ENCODE assay signal across 15 cellular contexts in genomic region chr10:75061709-75062108, GRCh38.
"Had no signal": no experiment of that assay in that cellular context is flagged by ENCODE, and none has a peak within 500 bp of the region (broad histone marks: within the 10 kb centered on the region; RNA-seq: fewer than 3 reads in every experiment).

No MANE protein-coding gene starts in this region.

- H3K27ac Mint-ChIP-seq: activated CD8-positive, alpha-beta memory T cell treated with anti-CD3 and anti-CD28 coated beads, Interleukin-2, amount 10 ng/mL, durations not matched to agents 7 days and 5 days; activated naive CD8-positive, alpha-beta T cell treated with anti-CD3 and anti-CD28 coated beads, Interleukin-2, amount 10 ng/mL, durations not matched to agents 7 days and 5 days; activated T-cell treated with anti-CD3 and anti-CD28 coated beads, Interleukin-2, amount 50 U/mL, for 24 hours had no signal

- H3K9me3 ChIP-seq: esophagus muscularis mucosa, heart left ventricle, ovary, tibial artery had no signal

- H3K4me1 Mint-ChIP-seq: activated CD8-positive, alpha-beta memory T cell treated with anti-CD3 and anti-CD28 coated beads, Interleukin-2, amount 10 ng/mL, durations not matched to agents 7 days and 5 days had no signal

- H3K4me3 Mint-ChIP-seq: activated CD8-positive, alpha-beta memory T cell treated with anti-CD3 and anti-CD28 coated beads, Interleukin-2, amount 10 ng/mL, durations not matched to agents 7 days and 5 days; activated naive CD8-positive, alpha-beta T cell treated with anti-CD3 and anti-CD28 coated beads, Interleukin-2, amount 10 ng/mL, durations not matched to agents 7 days and 5 days; activated T-cell treated with anti-CD3 and anti-CD28 coated beads, Interleukin-2, amount 50 U/mL, for 24 hours had no signal

- H3K27me3 ChIP-seq: esophagus muscularis mucosa, foreskin keratinocyte, heart left ventricle, ovary, tibial artery had no signal

- H3K9me3 Mint-ChIP-seq: activated naive CD8-positive, alpha-beta T cell treated with anti-CD3 and anti-CD28 coated beads, Interleukin-2, amount 10 ng/mL, durations not matched to agents 7 days and 5 days; activated T-cell treated with anti-CD3 and anti-CD28 coated beads, Interleukin-2, amount 50 U/mL, for 24 hours had no signal

- H3K36me3 Mint-ChIP-seq: activated CD8-positive, alpha-beta memory T cell treated with anti-CD3 and anti-CD28 coated beads, Interleukin-2, amount 10 ng/mL, durations not matched to agents 7 days and 5 days; activated naive CD8-positive, alpha-beta T cell treated with anti-CD3 and anti-CD28 coated beads, Interleukin-2, amount 10 ng/mL, durations not matched to agents 7 days and 5 days had no signal

- H3K27me3 Mint-ChIP-seq: activated CD8-positive, alpha-beta memory T cell treated with anti-CD3 and anti-CD28 coated beads, Interleukin-2, amount 10 ng/mL, durations not matched to agents 7 days and 5 days; activated naive CD8-positive, alpha-beta T cell treated with anti-CD3 and anti-CD28 coated beads, Interleukin-2, amount 10 ng/mL, durations not matched to agents 7 days and 5 days; activated T-cell treated with anti-CD3 and anti-CD28 coated beads, Interleukin-2, amount 50 U/mL, for 24 hours had no signal

- DNase-seq: activated CD4-positive, alpha-beta T cell treated with anti-CD3 and anti-CD28 coated beads, Interleukin-2, amount 50 U/mL, for 48 hours; activated CD8-positive, alpha-beta memory T cell treated with anti-CD3 and anti-CD28 coated beads, Interleukin-2, amount 10 ng/mL, durations not matched to agents 7 days and 5 days; activated gamma-delta T cell; activated naive CD8-positive, alpha-beta T cell treated with anti-CD3 and anti-CD28 coated beads, Interleukin-2, amount 10 ng/mL, durations not matched to agents 7 days and 5 days; activated T-cell treated with anti-CD3 and anti-CD28 coated beads, Interleukin-2, amount 50 U/mL, for 24 hours; anterior cingulate cortex; foreskin keratinocyte; mammary epithelial cell; ovary; small intestine; T-helper 2 cell had no signal

- H3K27ac ChIP-seq: foreskin keratinocyte, ovary, tibial artery had no signal

- H3K36me3 ChIP-seq: esophagus muscularis mucosa, heart left ventricle, ovary, tibial artery had no signal

- ATAC-seq: activated CD8-positive, alpha-beta memory T cell treated with anti-CD3 and anti-CD28 coated beads, Interleukin-2, amount 10 ng/mL, durations not matched to agents 7 days and 5 days; foreskin keratinocyte; left lobe of liver had no signal

- H3K4me3 ChIP-seq: esophagus muscularis mucosa, heart left ventricle, ovary, tibial artery had no signal
